33 cellular contexts compared by ENCODE assay signal in genomic region chr16:80258407-80258806, GRCh38.
A peak's percentile ranks its signal among the peaks of the same experiment; 100 is the strongest.
DNase-seq lines count a peak whose midpoint lies in the region; ATAC-seq, FAIRE-seq and TF ChIP-seq lines count a peak whose summit lies in the region.
"Had no signal": no experiment of that assay in that cellular context is flagged by ENCODE, and none has a peak within 500 bp of the region (broad histone marks: within the 10 kb centered on the region; RNA-seq: fewer than 3 reads in every experiment).

No MANE protein-coding gene starts in this region.

- WGBS in small intestine, 3 donors = 39 to 67% (median 49%) methylated on average over 3 of the region's 3 CpGs

- ATAC-seq in left colon (peak; percentile 55), mucosa of descending colon (peak; percentile 61), left cardiac atrium (no peak), HG02678 (IDR thresholded peaks at IDR 0.05; ENCODE audit: unreplicated experiment) (no peak)
- ATAC-seq: A549; CD8-positive, alpha-beta T cell had no signal

- H3K27me3 ChIP-seq in small intestine (ENCODE audit: control insufficient read depth in 2 of 2, insufficient read depth in 2 of 2, low read length in 2 of 2) = no peaks in the 10 kb centered on the region
- H3K27me3 ChIP-seq: BE2C; BLaER1; BLaER1 treated with 17β-estradiol and CSF1 and Interleukin-3, amounts not matched to agents 10 nM and 100 nM had no signal

- intact Hi-C loops in left colon (cut with DNase I, micrococcal nuclease) (no loop called here), mucosa of descending colon (cut with DNase I, micrococcal nuclease) (no loop called here), left cardiac atrium (cut with DNase I) (no loop called here)

- H3K4me1 ChIP-seq in mucosa of descending colon (ENCODE audit: low read depth) (no peaks in the 10 kb centered on the region), small intestine (ENCODE audit: control insufficient read depth in 2 of 2, insufficient read depth in 1 of 2, low read depth in 1 of 2, low read length in 1 of 2) (peaks cover 2% of the 10 kb centered on the region in 2 donors)
- H3K4me1 ChIP-seq: A549; BE2C; BLaER1; BLaER1 treated with 17β-estradiol and CSF1 and Interleukin-3, amounts not matched to agents 10 nM and 100 nM had no signal

- DNase-seq in left colon = no peak
- no peak for DNase-seq in mucosa of descending colon
- peak; percentile 66 for DNase-seq in small intestine
- DNase-seq in left cardiac atrium = no peak
- no peak for DNase-seq in kidney glomerular epithelial cell (lab: John Stamatoyannopoulos, UW)
- DNase-seq: 8988T; ACHN; AML-193; BE2C; C1 segment of cervical spinal cord; Caco-2; Calu3; CD4-positive, alpha-beta memory T cell; CD4-positive, alpha-beta T cell; CD4-positive, CD25-positive, alpha-beta regulatory T cell; CD8-positive, alpha-beta memory T cell; CD8-positive, alpha-beta T cell; COR-L47; DMS 273 treated with DMSO at 0.1 percent for 48 hours; DMS153; DMS53; DMS79; DMS79 treated with DMSO at 0.1 percent for 48 hours; DND-41; EL had no signal

- H3K27ac ChIP-seq in small intestine (ENCODE audit: low read depth in 1 of 2, low read length in 1 of 2) = no peak overlapping the region
- H3K27ac ChIP-seq: 22Rv1; A549; BLaER1; BLaER1 treated with 17β-estradiol and CSF1 and Interleukin-3, amounts not matched to agents 10 nM and 100 nM; C4-2B had no signal

- FAIRE-seq in small intestine (lab: Jason Lieb, UNC) = no peak
- FAIRE-seq: A204.1, A549, D721Med had no signal

- H3K9me3 ChIP-seq in mucosa of descending colon (no peaks in the 10 kb centered on the region), small intestine (ENCODE audit: control insufficient read depth, low read depth) (no peaks in the 10 kb centered on the region)
- H3K9me3 ChIP-seq: A549; BE2C; BLaER1; BLaER1 treated with 17β-estradiol and CSF1 and Interleukin-3, amounts not matched to agents 10 nM and 100 nM; Caco-2 had no signal

- H3K4me3 ChIP-seq in mucosa of descending colon (no peak overlapping the region), small intestine (ENCODE audit: low read depth in 1 of 2, low read length in 2 of 2) (no peak overlapping the region)
- H3K4me3 ChIP-seq: A549; BLaER1; BLaER1 treated with 17β-estradiol and CSF1 and Interleukin-3, amounts not matched to agents 10 nM and 100 nM had no signal

- H3K36me3 ChIP-seq in mucosa of descending colon (ENCODE audit: low read depth) = no peaks in the 10 kb centered on the region
- no peaks in the 10 kb centered on the region for H3K36me3 ChIP-seq in small intestine (ENCODE audit: control insufficient read depth in 2 of 2, insufficient read depth in 2 of 2, low read length in 2 of 2)
- H3K36me3 ChIP-seq: BE2C; BLaER1; BLaER1 treated with 17β-estradiol and CSF1 and Interleukin-3, amounts not matched to agents 10 nM and 100 nM had no signal

- TF ChIP-seq CTCF in mucosa of descending colon (IDR thresholded peaks at IDR 0.05) = no peak

Comparison
In these comparisons a context has a peak if more than half of its experiments do, and no peak if none do; other contexts are left out.
1. ATAC-seq: peak in left colon (single experiment) and mucosa of descending colon (single experiment); none in left cardiac atrium (0 of 2) and HG02678 (single experiment).